21 cellular contexts compared by ENCODE assay signal in genomic region chr10:124624006-124624405, GRCh38.
DNase-seq lines count a peak whose midpoint lies in the region; TF ChIP-seq lines count a peak whose summit lies in the region.
"Had no signal": no experiment of that assay in that cellular context is flagged by ENCODE, and none has a peak within 500 bp of the region (broad histone marks: within the 10 kb centered on the region; RNA-seq: fewer than 3 reads in every experiment).

No MANE protein-coding gene starts in this region.

- CTCF ChIA-PET in activated naive CD4-positive, alpha-beta T cell treated with anti-CD3 and anti-CD28 coated beads for 36 hours (lab: Charles Lee), result no interaction called here

- peak overlapping the region; percentile 50 for H3K4me2 ChIP-seq in SU-DHL-6 (ENCODE audit: low read depth, low read length, poor library complexity, severe bottlenecking)

- no peak for TF ChIP-seq CTCF in SU-DHL-6 (IDR thresholded peaks at IDR 0.05; ENCODE audit: insufficient read depth, low read length, poor library complexity, severe bottlenecking)
- TF ChIP-seq CTCF in nephron progenitor cell (IDR thresholded peaks at IDR 0.05), result no peak

- H4K20me1 ChIP-seq in SU-DHL-6 (ENCODE audit: low read depth, low read length), result no peaks in the 10 kb centered on the region

- H2AFZ ChIP-seq in SU-DHL-6 (ENCODE audit: low read depth, low read length, severe bottlenecking), result no peak overlapping the region

- H3K27me3 Mint-ChIP-seq in activated naive CD4-positive, alpha-beta T cell treated with anti-CD3 and anti-CD28 coated beads, Interleukin-2, amount 50 U/mL, for 24 hours, result no peaks in the 10 kb centered on the region
- H3K27me3 Mint-ChIP-seq in activated naive CD4-positive, alpha-beta T cell treated with anti-CD3 and anti-CD28 coated beads for 36 hours (ENCODE audit: low read depth), result no peaks in the 10 kb centered on the region
- H3K27me3 Mint-ChIP-seq in nephron progenitor cell (ENCODE audit: low read depth, poor library complexity), result peaks cover 4% of the 10 kb centered on the region

- H3K4me3 ChIP-seq in SU-DHL-6 (ENCODE audit: insufficient read depth, low read length, poor library complexity, severe bottlenecking), result no peak overlapping the region
- H3K4me3 ChIP-seq: breast epithelium, coronary artery, upper lobe of left lung had no signal

- peak overlapping the region; percentile 99 for H3K27ac ChIP-seq in SU-DHL-6 (ENCODE audit: low read depth, low read length)
- peak overlapping the region; percentile 85 for H3K27ac ChIP-seq in temporal lobe (ENCODE audit: low read depth, low read length)
- H3K27ac ChIP-seq: breast epithelium, coronary artery, upper lobe of left lung had no signal

- H3K79me2 ChIP-seq in SU-DHL-6 (ENCODE audit: insufficient read depth, low read length), result peaks cover 79% of the 10 kb centered on the region

- H3K36me3 Mint-ChIP-seq in activated naive CD4-positive, alpha-beta T cell treated with anti-CD3 and anti-CD28 coated beads, Interleukin-2, amount 50 U/mL, for 24 hours, result no peaks in the 10 kb centered on the region
- no peaks in the 10 kb centered on the region for H3K36me3 Mint-ChIP-seq in activated naive CD4-positive, alpha-beta T cell treated with anti-CD3 and anti-CD28 coated beads for 36 hours (ENCODE audit: low read depth)
- no peaks in the 10 kb centered on the region for H3K36me3 Mint-ChIP-seq in nephron progenitor cell (ENCODE audit: low read depth)

- no peak overlapping the region for H3K4me3 Mint-ChIP-seq in activated naive CD4-positive, alpha-beta T cell treated with anti-CD3 and anti-CD28 coated beads, Interleukin-2, amount 50 U/mL, for 24 hours
- no peak overlapping the region for H3K4me3 Mint-ChIP-seq in activated naive CD4-positive, alpha-beta T cell treated with anti-CD3 and anti-CD28 coated beads for 36 hours
- no peak overlapping the region for H3K4me3 Mint-ChIP-seq in nephron progenitor cell
- H3K4me3 Mint-ChIP-seq: HFFc6 had no signal

- peak overlapping the region; percentile 52 for H3K9ac ChIP-seq in SU-DHL-6 (ENCODE audit: low read length)

- H3K9me3 ChIP-seq in SU-DHL-6 (ENCODE audit: insufficient read depth, low read length), result no peaks in the 10 kb centered on the region
- H3K9me3 ChIP-seq: breast epithelium, upper lobe of left lung had no signal

- no peaks in the 10 kb centered on the region; the same call in 1 of the 2 replicates for H3K36me3 ChIP-seq in SU-DHL-6 (ENCODE audit: low read length)
- H3K36me3 ChIP-seq: breast epithelium had no signal

- peaks cover 82% of the 10 kb centered on the region for H3F3A ChIP-seq in SU-DHL-6 (ENCODE audit: insufficient read depth)

- no peaks in the 10 kb centered on the region for H3K27me3 ChIP-seq in SU-DHL-6 (ENCODE audit: low read length)
- H3K27me3 ChIP-seq: breast epithelium, upper lobe of left lung had no signal

- H3K4me1 Mint-ChIP-seq in activated naive CD4-positive, alpha-beta T cell treated with anti-CD3 and anti-CD28 coated beads, Interleukin-2, amount 50 U/mL, for 24 hours, result peaks cover 41% of the 10 kb centered on the region
- H3K4me1 Mint-ChIP-seq in activated naive CD4-positive, alpha-beta T cell treated with anti-CD3 and anti-CD28 coated beads for 36 hours (ENCODE audit: low read depth), result peaks cover 33% of the 10 kb centered on the region
- H3K4me1 Mint-ChIP-seq in nephron progenitor cell, result peaks cover 56% of the 10 kb centered on the region

- H3K9me2 ChIP-seq in SU-DHL-6 (replicated peaks; ENCODE audit: insufficient read depth, low read length), result no peaks in the 10 kb centered on the region

- H3K27ac Mint-ChIP-seq in activated naive CD4-positive, alpha-beta T cell treated with anti-CD3 and anti-CD28 coated beads, Interleukin-2, amount 50 U/mL, for 24 hours, result peak overlapping the region; percentile 23
- H3K27ac Mint-ChIP-seq in activated naive CD4-positive, alpha-beta T cell treated with anti-CD3 and anti-CD28 coated beads for 36 hours, result no peak overlapping the region
- peak overlapping the region; percentile 72 for H3K27ac Mint-ChIP-seq in nephron progenitor cell
- H3K27ac Mint-ChIP-seq: HFFc6 had no signal

- intact Hi-C loops in activated naive CD4-positive, alpha-beta T cell treated with anti-CD3 and anti-CD28 coated beads for 36 hours (cut with micrococcal nuclease), result no loop called here

- no peak for DNase-seq in activated naive CD4-positive, alpha-beta T cell treated with anti-CD3 and anti-CD28 coated beads for 36 hours
- DNase-seq in nephron progenitor cell (no peak), NCI-H2227 (lab: John Stamatoyannopoulos, UW; ENCODE audit: unreplicated experiment) (no peak), Kasumi-1 (lab: John Stamatoyannopoulos, UW) (no peak)
- no peak for DNase-seq in NK-92 treated with Interleukin-12 subunit alpha and Interleukin-12 subunit beta, amount 100 ng/mL, for 24 hours (lab: John Stamatoyannopoulos, UW)
- DNase-seq: 8988T; activated CD4-positive, alpha-beta T cell treated with anti-CD3 and anti-CD28 coated beads for 4 hours; activated CD8-positive, alpha-beta memory T cell treated with anti-CD3 and anti-CD28 coated beads, Interleukin-2, amount 50 U/mL, for 4 hours; activated effector memory CD4-positive, alpha-beta T cell treated with anti-CD3 and anti-CD28 coated beads, Interleukin-2, amount 50 U/mL, for 16 hours; head of caudate nucleus; HFFc6; NCI-H526 treated with DMSO at 0.1 percent for 48 hours; stimulated activated CD4-positive, alpha-beta T cell treated with anti-CD3 and anti-CD28 coated beads, Interleukin-1b, Interleukin-23, amount 100 ng/mL, for 48 hours; stimulated activated naive CD4-positive, alpha-beta T cell treated with Interleukin-2 at 50 U/mL for 16 hours; SW 1271 had no signal

- H3K9me3 Mint-ChIP-seq in activated naive CD4-positive, alpha-beta T cell treated with anti-CD3 and anti-CD28 coated beads, Interleukin-2, amount 50 U/mL, for 24 hours, result no peaks in the 10 kb centered on the region
- no peaks in the 10 kb centered on the region for H3K9me3 Mint-ChIP-seq in activated naive CD4-positive, alpha-beta T cell treated with anti-CD3 and anti-CD28 coated beads for 36 hours
- H3K9me3 Mint-ChIP-seq in nephron progenitor cell, result no peaks in the 10 kb centered on the region
- H3K9me3 Mint-ChIP-seq: HFFc6 had no signal
